In genomic region chr7:44846816-44847508, GRCh38 we compare ENCODE assay signal across 8 cellular contexts. TPM values are rescaled to one million over a fixed set of nuclear protein-coding genes. Genes with fewer than 3 reads are reported as not detected.
A peak's percentile ranks its signal among the peaks of the same experiment; 100 is the strongest.
DNase-seq lines count a peak whose midpoint lies in the region; ATAC-seq, FAIRE-seq and TF ChIP-seq lines count a peak whose summit lies in the region.

No MANE protein-coding gene starts in this region.

- CTCF ChIA-PET in T-cell (lab: Charles Lee) = interaction anchor here (0.6 to 2.4 kb wide), 12 partner anchors 9 to 274 kb away, joined by 3 to 15 read pairs (median 6); partner anchors contain the start of genes DDX56 (in 1 of the 2), PURB (in 1 of the 2) and TMED4 (in 1 of the 2)

- H3K4me3 Mint-ChIP-seq in T-cell = peak overlapping the region; percentile 94 to 97 (median 96)

- POLR2A ChIA-PET in T-cell (lab: Charles Lee) = interaction anchor here (0.8 to 2.6 kb wide), 9 partner anchors 16 to 273 kb away, joined by 3 to 15 read pairs (median 5); partner anchors contain the start of genes DDX56 (in 1 of the 2), PURB (in 1 of the 2) and TMED4 (in 1 of the 2)

- ATAC-seq in T-cell (replicated peaks in 1 of 4) (no peak), foreskin keratinocyte (no peak), HG03159 (IDR thresholded peaks at IDR 0.05; ENCODE audit: unreplicated experiment) (no peak)

- H3K4me1 ChIP-seq in foreskin keratinocyte = peaks cover 10% of the 10 kb centered on the region
- H3K4me1 ChIP-seq in spleen = peaks cover 18 to 75% (median 53%) of the 10 kb centered on the region in 6 donors

- peak overlapping the region; percentile 68 for H3K27ac ChIP-seq in foreskin keratinocyte
- peak overlapping the region; percentile 69 to 99 (median 98) for H3K27ac ChIP-seq in spleen

- H3K36me3 Mint-ChIP-seq in T-cell = peaks cover 10% of the 10 kb centered on the region

- TF ChIP-seq POLR2A in spleen (IDR thresholded peaks at IDR 0.05) = no peak

- H3K9me3 Mint-ChIP-seq in T-cell = no peaks in the 10 kb centered on the region

- no peak for FAIRE-seq in urothelium cell line (lab: Jason Lieb, UNC)

- 0 to 1% (median 1%) methylated on average over 12 of the region's 12 CpGs for WGBS in spleen, 5 donors

- H3K4me3 ChIP-seq in spleen = peak overlapping the region; percentile 43 to 83 (median 63)

- intact Hi-C loops in spleen (cut with DNase I; ENCODE audit: low total_unique reads) = loop anchor here (5.0 kb wide), 1 partner anchor 260 kb away; no protein-coding TSS in a partner anchor

- peak overlapping the region; percentile 99 for H3K27ac Mint-ChIP-seq in T-cell

- DNase-seq in NOMO-1 treated with DMSO at 0.1 percent for 48 hours (lab: John Stamatoyannopoulos, UW; ENCODE audit: unreplicated experiment) (peak; percentile 30), NOMO-1 treated with dmso at 0.1 percent for 144 hours (lab: John Stamatoyannopoulos, UW; ENCODE audit: unreplicated experiment) (no peak), T-cell (peak in 1 of 34 experiments; percentile 35), foreskin keratinocyte (no peak), spleen (no peak), urothelium cell line (ENCODE audit: low spot score) (no peak)
- DNase-seq in stimulated activated CD4-positive, alpha-beta T cell treated with anti-CD3 and anti-CD28 coated beads, Interleukin-4, amount 100 ng/mL, for 4 hours = no peak

- TF ChIP-seq CTCF in foreskin keratinocyte (conservative IDR thresholded peaks at IDR 0.05) = no peak
- TF ChIP-seq CTCF in spleen (IDR thresholded peaks at IDR 0.05 in 8 of 11, conservative IDR thresholded peaks at IDR 0.05 in 3 of 11) = no peak

- H3K36me3 ChIP-seq in spleen = peaks cover 0 to 13% (median 0%) of the 10 kb centered on the region in 6 donors

- H3K4me1 Mint-ChIP-seq in T-cell = peaks cover 36 to 43% (median 43%) of the 10 kb centered on the region in 3 donors

- no peaks in the 10 kb centered on the region for H3K27me3 Mint-ChIP-seq in T-cell

- H3K27me3 ChIP-seq in foreskin keratinocyte (no peaks in the 10 kb centered on the region), spleen (replicated peaks in 1 of 7) (no peaks in the 10 kb centered on the region)

- no peaks in the 10 kb centered on the region for H3K9me3 ChIP-seq in spleen

RNA-seq across cellular contexts. Expression of gene H2AZ2, which starts 0.9 kb away (rescaled TPM):
- total RNA-seq in T-cell (100 to 1,000 TPM; 151 to 177 (median 158) TPM), foreskin keratinocyte (162 and 180 TPM in 2 replicates), spleen (100 to 1,000 TPM; 106 to 137 (median 114) TPM)
- polyA plus RNA-seq in foreskin keratinocyte (187 and 217 TPM in 2 replicates), spleen (100 to 1,000 TPM in 2 of 3 donors, 10 to 100 TPM in 1; 74.7 to 147 (median 112) TPM)

RNA-seq across cellular contexts. Expression of gene PURB, which starts 38.4 kb away (rescaled TPM):
- total RNA-seq in T-cell (10 to 100 TPM; 19.5 to 29.8 (median 20.1) TPM), foreskin keratinocyte (16.9 and 17.8 TPM in 2 replicates), spleen (10 to 100 TPM; 18.7 to 25.4 (median 22.8) TPM)
- polyA plus RNA-seq in foreskin keratinocyte (4.0 and 4.9 TPM in 2 replicates), spleen (1 to 10 TPM; 6.0 to 7.4 (median 6.1) TPM)

RNA-seq across cellular contexts. Expression of gene PPIA, which starts 50.5 kb away (rescaled TPM):
- 100 to 1,000 TPM; 673 to 863 (median 774) TPM for total RNA-seq in T-cell
- total RNA-seq in foreskin keratinocyte = 4,179 and 4,396 TPM in 2 replicates
- polyA plus RNA-seq in foreskin keratinocyte = 6,662 and 7,130 TPM in 2 replicates
- 1,000 to 10,000 TPM in 3 of 7 donors, 100 to 1,000 TPM in 4; 877 to 1,659 (median 945) TPM for total RNA-seq in spleen
- 1,000 to 10,000 TPM; 2,690 to 3,651 (median 2,985) TPM for polyA plus RNA-seq in spleen
